1 cellular context compared by ENCODE assay signal in the genomic region with DNA sequence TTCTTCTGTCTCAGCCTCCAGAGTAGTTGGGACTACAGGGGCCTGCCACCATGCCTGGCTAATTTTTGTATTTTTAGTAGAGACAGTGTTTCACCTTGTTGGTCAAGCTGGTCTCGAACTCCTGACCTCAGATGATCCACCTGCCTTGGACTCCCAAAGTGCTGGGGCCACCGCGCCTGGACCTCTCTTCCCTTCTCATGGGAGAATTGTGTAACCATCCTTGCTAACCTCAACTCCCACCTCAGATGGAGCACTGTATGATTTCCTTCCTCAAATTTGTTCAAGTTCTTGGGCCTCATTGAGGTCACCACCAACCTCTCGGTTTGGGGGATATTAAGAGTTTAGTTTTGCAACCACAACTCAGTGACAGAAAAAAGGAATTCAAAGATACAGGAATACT.
TF ChIP-seq lines count a peak whose summit lies in the region.

No MANE protein-coding gene starts in this region.

TF ChIP-seq in endothelial cell of umbilical vein, 7 proteins besides CTCF, POLR2A, EP300 and RAD21:
- no peak for TF ChIP-seq EZH2 (IDR thresholded peaks at IDR 0.05; ENCODE audit: borderline replicate concordance, low read depth, low read length, severe bottlenecking)
- TF ChIP-seq GATA2 (IDR thresholded peaks at IDR 0.05; ENCODE audit: insufficient read depth, insufficient read length, low read depth, low read length) = no peak
- TF ChIP-seq JUN (IDR thresholded peaks at IDR 0.05; ENCODE audit: borderline replicate concordance, insufficient read depth, insufficient read length, low read depth) = no peak
- TF ChIP-seq MAX (IDR thresholded peaks at IDR 0.05; ENCODE audit: insufficient read depth, insufficient read length) = no peak
- no peak for TF ChIP-seq FOS (IDR thresholded peaks at IDR 0.05; ENCODE audit: borderline replicate concordance, insufficient read depth, low read length)
- no peak for TF ChIP-seq MYC (IDR thresholded peaks at IDR 0.05; ENCODE audit: low read depth, low read length)
- TF ChIP-seq POLR2AphosphoS5 (IDR thresholded peaks at IDR 0.05; ENCODE audit: insufficient read depth, low read depth, low read length) = no peak
